In genomic region chr2:25187729-25188350, GRCh38 we compare ENCODE assay signal across 20 cellular contexts. TPM values are rescaled to one million over a fixed set of nuclear protein-coding genes. Genes with fewer than 3 reads are reported as not detected.
DNase-seq lines count a peak whose midpoint lies in the region; ATAC-seq, FAIRE-seq and TF ChIP-seq lines count a peak whose summit lies in the region.
"Had no signal": no experiment of that assay in that cellular context is flagged by ENCODE, and none has a peak within 500 bp of the region (broad histone marks: within the 10 kb centered on the region; RNA-seq: fewer than 3 reads in every experiment).

No MANE protein-coding gene starts in this region.

- no peaks in the 10 kb centered on the region for H3K9me3 Mint-ChIP-seq in Caco-2 (ENCODE audit: unreplicated experiment)
- no peaks in the 10 kb centered on the region for H3K9me3 Mint-ChIP-seq in natural killer cell
- H3K9me3 Mint-ChIP-seq in nephron progenitor cell = no peaks in the 10 kb centered on the region
- H3K9me3 Mint-ChIP-seq: CD4-positive, alpha-beta T cell had no signal

- no peak overlapping the region for H3K4me3 Mint-ChIP-seq in Caco-2 (ENCODE audit: unreplicated experiment)
- no peak overlapping the region for H3K4me3 Mint-ChIP-seq in natural killer cell
- no peak overlapping the region for H3K4me3 Mint-ChIP-seq in nephron progenitor cell
- H3K4me3 Mint-ChIP-seq: B cell; CD4-positive, alpha-beta T cell had no signal

- H3K36me3 Mint-ChIP-seq in Caco-2 (ENCODE audit: insufficient read depth, unreplicated experiment) (peaks cover 7% of the 10 kb centered on the region), natural killer cell (no peaks in the 10 kb centered on the region), nephron progenitor cell (ENCODE audit: low read depth) (no peaks in the 10 kb centered on the region)

- no peak for ATAC-seq in natural killer cell

- TF ChIP-seq EP300 in neural cell (conservative IDR thresholded peaks at IDR 0.05; ENCODE audit: poor library complexity, severe bottlenecking) = no peak

- no peaks in the 10 kb centered on the region for H3F3A ChIP-seq in neural cell (ENCODE audit: insufficient read depth, low read length, poor library complexity, severe bottlenecking)
- H3F3A ChIP-seq in MM.1S (ENCODE audit: insufficient read depth, low read length) = no peaks in the 10 kb centered on the region

- H3K4me1 Mint-ChIP-seq in Caco-2 (ENCODE audit: low read depth, unreplicated experiment) (peaks cover 40% of the 10 kb centered on the region), natural killer cell (no peaks in the 10 kb centered on the region), nephron progenitor cell (peaks cover 15% of the 10 kb centered on the region)

- no peaks in the 10 kb centered on the region for H4K20me1 ChIP-seq in neural cell (ENCODE audit: insufficient read depth)
- no peaks in the 10 kb centered on the region for H4K20me1 ChIP-seq in MM.1S (ENCODE audit: insufficient read depth, low read length)

- no peaks in the 10 kb centered on the region for H3K9me3 ChIP-seq in Caco-2
- H3K9me3 ChIP-seq in neural cell (ENCODE audit: low read length) = no peaks in the 10 kb centered on the region
- H3K9me3 ChIP-seq in MM.1S (replicated peaks; ENCODE audit: insufficient read depth, low read length) = no peaks in the 10 kb centered on the region
- H3K9me3 ChIP-seq: HAP-1, SJCRH30 had no signal

- H3K27me3 ChIP-seq in Caco-2 (replicated peaks; ENCODE audit: control insufficient read depth, insufficient read depth, low read length) (no peaks in the 10 kb centered on the region), neural cell (ENCODE audit: insufficient read depth, low read depth, low read length) (no peaks in the 10 kb centered on the region), MM.1S (replicated peaks; ENCODE audit: insufficient read depth, low read length) (no peaks in the 10 kb centered on the region)
- H3K27me3 ChIP-seq: SJCRH30 had no signal

- no peak for TF ChIP-seq RAD21 in neural cell (conservative IDR thresholded peaks at IDR 0.05)

- H3K27ac Mint-ChIP-seq in Caco-2 (ENCODE audit: unreplicated experiment) (peak overlapping the region; percentile 12), natural killer cell (no peak overlapping the region), nephron progenitor cell (no peak overlapping the region)
- H3K27ac Mint-ChIP-seq: B cell; CD4-positive, alpha-beta T cell had no signal

- H2AFZ ChIP-seq in neural cell (ENCODE audit: low read depth, low read length) = peak overlapping the region; percentile 4
- no peak overlapping the region for H2AFZ ChIP-seq in MM.1S (ENCODE audit: low read length)
- H2AFZ ChIP-seq: PC-9 had no signal

- H3K9me2 ChIP-seq in neural cell (ENCODE audit: insufficient read depth, low read length) = no peaks in the 10 kb centered on the region
- no peaks in the 10 kb centered on the region for H3K9me2 ChIP-seq in MM.1S (replicated peaks; ENCODE audit: insufficient read depth, low read length)

- H3K79me2 ChIP-seq in neural cell (replicated peaks; ENCODE audit: insufficient read depth, low read length) = no peaks in the 10 kb centered on the region
- H3K79me2 ChIP-seq in MM.1S (ENCODE audit: low read length) = no peaks in the 10 kb centered on the region

- DNase-seq in Caco-2 (peak; percentile 46 to 62), LoVo (ENCODE audit: low spot score) (peak; percentile 6), NCI-H69 (lab: John Stamatoyannopoulos, UW) (peak; percentile 9), HTR-8/SVneo (ENCODE audit: insufficient read length, low spot score) (no peak), natural killer cell (no peak), nephron progenitor cell (no peak), MM.1S (no peak)
- DNase-seq: Calu3; CD4-positive, alpha-beta T cell; DMS53; MV-4-11; NCI-H1436; NCI-H2081; NCI-H748 treated with DMSO at 0.1 percent for 48 hours; PC-9; SJCRH30 had no signal

- FAIRE-seq in HTR-8/SVneo (lab: Jason Lieb, UNC) = no peak

- no peak overlapping the region for H3K4me2 ChIP-seq in neural cell (ENCODE audit: low read length)
- no peak overlapping the region for H3K4me2 ChIP-seq in MM.1S (ENCODE audit: low read depth, low read length)
- H3K4me2 ChIP-seq: PC-9 had no signal

- H3K4me1 ChIP-seq in Caco-2 = peaks cover 32% of the 10 kb centered on the region
- no peaks in the 10 kb centered on the region for H3K4me1 ChIP-seq in MM.1S (ENCODE audit: low read length)
- H3K4me1 ChIP-seq: SJCRH30 had no signal

- POLR2A ChIA-PET in Caco-2 (lab: Charles Lee) = interaction anchor here (0.6 kb wide), 1 partner anchor 166 kb away, joined by 3 read pairs; no protein-coding TSS in a partner anchor

- no peak for TF ChIP-seq CTCF in Caco-2 (IDR thresholded peaks at IDR 0.05; ENCODE audit: insufficient read depth in 1 of 2, low read depth in 1 of 2, low read length in 1 of 2, severe bottlenecking in 1 of 2, unreplicated experiment in 1 of 2)
- no peak for TF ChIP-seq CTCF in neural cell (IDR thresholded peaks at IDR 0.05; ENCODE audit: poor library complexity, severe bottlenecking)
- no peak for TF ChIP-seq CTCF in natural killer cell (IDR thresholded peaks at IDR 0.05)
- no peak for TF ChIP-seq CTCF in nephron progenitor cell (IDR thresholded peaks at IDR 0.05)
- no peak for TF ChIP-seq CTCF in MM.1S (IDR thresholded peaks at IDR 0.05; ENCODE audit: low read length)

- H3K27ac ChIP-seq in neural cell (ENCODE audit: low read length) (no peak overlapping the region), MM.1S (ENCODE audit: low read length) (no peak overlapping the region)
- H3K27ac ChIP-seq: PC-9, SJCRH30 had no signal

- H3K9ac ChIP-seq in neural cell (ENCODE audit: low read length) = no peak overlapping the region
- H3K9ac ChIP-seq in MM.1S (ENCODE audit: low read length) = no peak overlapping the region

- H3K4me3 ChIP-seq in Caco-2 (ENCODE audit: low read depth, low read length) (no peak overlapping the region), neural cell (ENCODE audit: low read length) (no peak overlapping the region), MM.1S (ENCODE audit: low read length) (no peak overlapping the region)
- H3K4me3 ChIP-seq: HAP-1, PC-9, SJCRH30 had no signal

- CTCF ChIA-PET in Caco-2 (lab: Charles Lee) = interaction anchor here (0.8 to 1.7 kb wide), 2 partner anchors 41 to 138 kb away, joined by 5 read pairs; no protein-coding TSS in a partner anchor

- BruUV-seq in Caco-2 (replicated peaks; lab: Mats Ljungman, UMichigan) = no TSS peak

- H3K27me3 Mint-ChIP-seq in Caco-2 (ENCODE audit: insufficient read depth, unreplicated experiment) = no peaks in the 10 kb centered on the region
- peaks cover 3 to 10% of the 10 kb centered on the region in 2 donors for H3K27me3 Mint-ChIP-seq in natural killer cell (ENCODE audit: low read depth in 2 of 2)
- peaks cover 18% of the 10 kb centered on the region for H3K27me3 Mint-ChIP-seq in nephron progenitor cell (ENCODE audit: low read depth, poor library complexity)

- H3K36me3 ChIP-seq in Caco-2 (ENCODE audit: control insufficient read depth, insufficient read depth, low read length) = no peaks in the 10 kb centered on the region
- H3K36me3 ChIP-seq in neural cell (ENCODE audit: insufficient read depth, low read length) = no peaks in the 10 kb centered on the region
- H3K36me3 ChIP-seq in MM.1S (replicated peaks; ENCODE audit: insufficient read depth, low read length) = no peaks in the 10 kb centered on the region
- H3K36me3 ChIP-seq: HAP-1, SJCRH30 had no signal

- intact Hi-C loops in Caco-2 (cut with micrococcal nuclease; ENCODE audit: unreplicated experiment) = no loop called here
- intact Hi-C loops in natural killer cell (cut with micrococcal nuclease) = no loop called here

TF ChIP-seq in neural cell, 6 proteins besides CTCF, POLR2A, EP300 and RAD21:
- TF ChIP-seq REST (IDR thresholded peaks at IDR 0.05; ENCODE audit: borderline replicate concordance) = no peak
- TF ChIP-seq POLR2AphosphoS5 (IDR thresholded peaks at IDR 0.05) = no peak
- no peak for TF ChIP-seq EZH2 (IDR thresholded peaks at IDR 0.05; ENCODE audit: borderline replicate concordance, insufficient read depth, low read length, poor library complexity, severe bottlenecking)
- no peak for TF ChIP-seq MXI1 (conservative IDR thresholded peaks at IDR 0.05; ENCODE audit: poor library complexity, severe bottlenecking)
- TF ChIP-seq TAF1 (IDR thresholded peaks at IDR 0.05; ENCODE audit: low read depth) = no peak
- no peak for TF ChIP-seq SMC3 (conservative IDR thresholded peaks at IDR 0.05; ENCODE audit: poor library complexity)

RNA-seq across cellular contexts. Expression of gene POMC, which starts 19.5 kb away (rescaled TPM):
- total RNA-seq in Caco-2 (2022) = 10.5 and 14.9 TPM in 2 replicates
- polyA plus RNA-seq in neural cell = not detected in 2 replicates
- not detected in 2 replicates for polyA minus RNA-seq in neural cell
- 1 to 10 TPM; 4.9 to 6.6 (median 6.0) TPM for total RNA-seq in natural killer cell
- total RNA-seq: Calu3, HT1080, PC-9, SJCRH30 had no signal

Comparison
In these comparisons a context has a peak if more than half of its experiments do, and no peak if none do; other contexts are left out.
1. DNase-seq: peak in Caco-2 (2 of 2), LoVo (single experiment) and NCI-H69 (single experiment); none in HTR-8/SVneo (single experiment), natural killer cell (single experiment), nephron progenitor cell (single experiment) and MM.1S (single experiment).